17 cellular contexts compared by ENCODE assay signal in genomic region chr16:11152677-11153321, GRCh38.
DNase-seq lines count a peak whose midpoint lies in the region; ATAC-seq and TF ChIP-seq lines count a peak whose summit lies in the region.
"Had no signal": no experiment of that assay in that cellular context is flagged by ENCODE, and none has a peak within 500 bp of the region (broad histone marks: within the 10 kb centered on the region; RNA-seq: fewer than 3 reads in every experiment).

No MANE protein-coding gene starts in this region.

- no peaks in the 10 kb centered on the region for H3K36me3 ChIP-seq in WERI-Rb-1
- H3K36me3 ChIP-seq in tibial nerve = peaks cover 0 to 4% (median 0%) of the 10 kb centered on the region in 3 donors
- H3K36me3 ChIP-seq: pancreas, uterus had no signal

- no peak overlapping the region for H3K4me3 Mint-ChIP-seq in activated naive CD4-positive, alpha-beta T cell treated with anti-CD3 and anti-CD28 coated beads, Interleukin-2, amount 10 ng/mL, durations not matched to agents 7 days and 5 days
- no peak overlapping the region for H3K4me3 Mint-ChIP-seq in progenitor cell of endocrine pancreas (ENCODE audit: low read depth)
- H3K4me3 Mint-ChIP-seq: activated CD4-positive, alpha-beta memory T cell treated with anti-CD3 and anti-CD28 coated beads, Interleukin-2, amount 10 ng/mL, durations not matched to agents 7 days and 5 days had no signal

- no peak for TF ChIP-seq POLR2A in tibial nerve (IDR thresholded peaks at IDR 0.05)

- peaks cover 41% of the 10 kb centered on the region for H3K36me3 Mint-ChIP-seq in activated naive CD4-positive, alpha-beta T cell treated with anti-CD3 and anti-CD28 coated beads, Interleukin-2, amount 10 ng/mL, durations not matched to agents 7 days and 5 days
- no peaks in the 10 kb centered on the region for H3K36me3 Mint-ChIP-seq in progenitor cell of endocrine pancreas (ENCODE audit: insufficient read depth)

- CTCF ChIA-PET in activated naive CD4-positive, alpha-beta T cell treated with anti-CD3 and anti-CD28 coated beads, Interleukin-2, amount 10 ng/mL, durations not matched to agents 7 days and 5 days (lab: Charles Lee) = interaction anchor here (1.3 kb wide), 2 partner anchors 12 to 13 kb away, joined by 3 read pairs; no protein-coding TSS in a partner anchor

- peaks cover 0 to 8% (median 1%) of the 10 kb centered on the region in 4 donors for H3K4me1 ChIP-seq in tibial nerve
- H3K4me1 ChIP-seq: pancreas, uterus had no signal

- H3K9me3 Mint-ChIP-seq in activated naive CD4-positive, alpha-beta T cell treated with anti-CD3 and anti-CD28 coated beads, Interleukin-2, amount 10 ng/mL, durations not matched to agents 7 days and 5 days = no peaks in the 10 kb centered on the region
- H3K9me3 Mint-ChIP-seq in progenitor cell of endocrine pancreas (ENCODE audit: low read depth) = no peaks in the 10 kb centered on the region
- H3K9me3 Mint-ChIP-seq: activated CD4-positive, alpha-beta memory T cell treated with anti-CD3 and anti-CD28 coated beads, Interleukin-2, amount 10 ng/mL, durations not matched to agents 7 days and 5 days had no signal

- 55 to 66% methylated on average over 17 of the region's 17 CpGs for WGBS in tibial nerve, 2 donors

- TF ChIP-seq CTCF in WERI-Rb-1 (IDR thresholded peaks at IDR 0.05; ENCODE audit: low read depth, low read length) (no peak), progenitor cell of endocrine pancreas (IDR thresholded peaks at IDR 0.05; ENCODE audit: unreplicated experiment) (no peak), tibial nerve (IDR thresholded peaks at IDR 0.05) (no peak)

- H3K27me3 ChIP-seq in WERI-Rb-1 (ENCODE audit: insufficient read depth, low read depth, severe bottlenecking) = no peaks in the 10 kb centered on the region
- H3K27me3 ChIP-seq in tibial nerve = no peaks in the 10 kb centered on the region
- H3K27me3 ChIP-seq: dorsolateral prefrontal cortex, pancreas, uterus had no signal

- TF ChIP-seq EP300 in tibial nerve (IDR thresholded peaks at IDR 0.05) = no peak

- no peak overlapping the region for H3K4me3 ChIP-seq in WERI-Rb-1 (ENCODE audit: low read depth, low read length)
- no peak overlapping the region for H3K4me3 ChIP-seq in tibial nerve
- H3K4me3 ChIP-seq: dorsolateral prefrontal cortex, mucosa of descending colon, pancreas, uterus had no signal

- ATAC-seq in GM18519 (IDR thresholded peaks at IDR 0.05; ENCODE audit: low FRiP score, unreplicated experiment) (no peak), HG03039 (IDR thresholded peaks at IDR 0.05; ENCODE audit: unreplicated experiment) (no peak)
- ATAC-seq: mucosa of descending colon had no signal

- peaks cover 3% of the 10 kb centered on the region for H3K27me3 Mint-ChIP-seq in activated naive CD4-positive, alpha-beta T cell treated with anti-CD3 and anti-CD28 coated beads, Interleukin-2, amount 10 ng/mL, durations not matched to agents 7 days and 5 days
- no peaks in the 10 kb centered on the region for H3K27me3 Mint-ChIP-seq in progenitor cell of endocrine pancreas
- H3K27me3 Mint-ChIP-seq: activated CD4-positive, alpha-beta memory T cell treated with anti-CD3 and anti-CD28 coated beads, Interleukin-2, amount 10 ng/mL, durations not matched to agents 7 days and 5 days had no signal

- H3K4me1 Mint-ChIP-seq in activated naive CD4-positive, alpha-beta T cell treated with anti-CD3 and anti-CD28 coated beads, Interleukin-2, amount 10 ng/mL, durations not matched to agents 7 days and 5 days = peaks cover 54% of the 10 kb centered on the region
- H3K4me1 Mint-ChIP-seq in progenitor cell of endocrine pancreas (ENCODE audit: low read depth) = peaks cover 25% of the 10 kb centered on the region

- peak overlapping the region; percentile 68; the same call in 1 of the 2 replicates for H3K27ac ChIP-seq in WERI-Rb-1
- no peak overlapping the region for H3K27ac ChIP-seq in tibial nerve
- H3K27ac ChIP-seq: pancreas, RWPE1, uterus had no signal

- DNase-seq in activated naive CD4-positive, alpha-beta T cell treated with anti-CD3 and anti-CD28 coated beads, Interleukin-2, amount 10 ng/mL, durations not matched to agents 7 days and 5 days = peak; percentile 28
- no peak for DNase-seq in activated naive CD4-positive, alpha-beta T cell (lab: John Stamatoyannopoulos, UW)
- peak; percentile 43 for DNase-seq in NCI-H146 treated with DMSO at 0.1 percent for 48 hours (lab: John Stamatoyannopoulos, UW; ENCODE audit: unreplicated experiment)
- DNase-seq in WERI-Rb-1 = no peak
- DNase-seq in progenitor cell of endocrine pancreas (ENCODE audit: low spot score, unreplicated experiment) = no peak
- no peak for DNase-seq in tibial nerve (ENCODE audit: low spot score in 2 of 2)
- DNase-seq: activated CD4-positive, alpha-beta memory T cell treated with anti-CD3 and anti-CD28 coated beads, Interleukin-2, amount 10 ng/mL, durations not matched to agents 7 days and 5 days; activated gamma-delta T cell treated with Interleukin-2 at 50 U/mL for 16 hours; mucosa of descending colon; pancreas; small intestine; stimulated activated naive CD4-positive, alpha-beta T cell treated with Interleukin-2 at 50 U/mL for 16 hours; uterus had no signal

- H3K9me3 ChIP-seq in WERI-Rb-1 (ENCODE audit: severe bottlenecking) = no peaks in the 10 kb centered on the region
- no peaks in the 10 kb centered on the region for H3K9me3 ChIP-seq in tibial nerve
- H3K9me3 ChIP-seq: mucosa of descending colon, pancreas, uterus had no signal

- H3K27ac Mint-ChIP-seq in activated naive CD4-positive, alpha-beta T cell treated with anti-CD3 and anti-CD28 coated beads, Interleukin-2, amount 10 ng/mL, durations not matched to agents 7 days and 5 days = no peak overlapping the region
- H3K27ac Mint-ChIP-seq in progenitor cell of endocrine pancreas = peak overlapping the region; percentile 18
- H3K27ac Mint-ChIP-seq: activated CD4-positive, alpha-beta memory T cell treated with anti-CD3 and anti-CD28 coated beads, Interleukin-2, amount 10 ng/mL, durations not matched to agents 7 days and 5 days had no signal

Comparison
In these comparisons a context has a peak if more than half of its experiments do, and no peak if none do; other contexts are left out.
1. DNase-seq: peak in activated naive CD4-positive, alpha-beta T cell treated with anti-CD3 and anti-CD28 coated beads, Interleukin-2, amount 10 ng/mL, durations not matched to agents 7 days and 5 days (single experiment) and NCI-H146 treated with DMSO at 0.1 percent for 48 hours (single experiment); none in activated naive CD4-positive, alpha-beta T cell (0 of 4), WERI-Rb-1 (single experiment), progenitor cell of endocrine pancreas (single experiment) and tibial nerve (0 of 2).